ENCODE assay signal across 27 cellular contexts in the genomic region with DNA sequence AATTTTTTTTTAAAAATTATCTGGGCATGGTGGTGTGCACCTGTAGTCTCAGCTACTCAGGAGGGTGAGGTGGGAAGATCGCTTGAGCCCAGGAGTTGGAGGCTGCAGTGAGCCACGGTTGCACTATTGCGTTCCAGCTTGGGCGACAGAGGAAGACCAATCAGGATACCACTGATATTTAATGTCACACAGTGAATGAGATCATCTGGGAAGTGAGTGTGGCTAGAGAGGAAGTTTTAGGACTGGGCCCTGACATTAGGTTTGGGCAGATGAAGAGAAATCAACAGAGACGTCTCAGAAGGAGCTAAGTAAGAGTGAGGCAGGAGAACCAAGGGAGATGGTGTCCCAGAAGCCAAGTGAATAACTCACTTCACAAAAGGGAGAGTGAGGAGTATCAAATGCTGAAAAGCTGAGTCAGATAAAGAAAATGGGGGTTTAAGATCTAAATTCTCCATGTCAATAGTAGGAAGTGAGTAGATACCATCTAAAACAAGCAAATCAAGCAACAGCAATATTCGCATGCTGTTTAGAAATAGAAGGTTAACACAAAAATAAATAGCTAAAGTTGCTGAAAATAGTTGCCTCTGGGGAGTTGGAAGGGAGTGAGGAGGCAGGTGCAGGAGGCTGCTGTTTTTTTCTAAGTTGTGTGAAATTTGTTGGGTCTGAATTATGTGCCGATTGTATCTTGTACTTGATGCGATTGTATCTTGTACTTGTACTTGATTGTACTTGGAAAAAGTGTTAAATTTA. TPM values are rescaled to one million over a fixed set of nuclear protein-coding genes. Genes with fewer than 3 reads are reported as not detected.
DNase-seq lines count a peak whose midpoint lies in the region; ATAC-seq and TF ChIP-seq lines count a peak whose summit lies in the region.
"Had no signal": no experiment of that assay in that cellular context is flagged by ENCODE, and none has a peak within 500 bp of the region (broad histone marks: within the 10 kb centered on the region; RNA-seq: fewer than 3 reads in every experiment).

No MANE protein-coding gene starts in this region.

- no peak for TF ChIP-seq POLR2A in heart left ventricle (IDR thresholded peaks at IDR 0.05)

- H3K9me3 Mint-ChIP-seq in endothelial cell (ENCODE audit: unreplicated experiment) = no peaks in the 10 kb centered on the region
- H3K9me3 Mint-ChIP-seq: CD8-positive, alpha-beta T cell had no signal

- H3K27ac Mint-ChIP-seq in endothelial cell (ENCODE audit: unreplicated experiment) = peak overlapping the region; percentile 55
- H3K27ac Mint-ChIP-seq: CD8-positive, alpha-beta T cell had no signal

- intact Hi-C loops in heart left ventricle (cut with DNase I) = no loop called here
- intact Hi-C loops in upper lobe of right lung (cut with DNase I) = no loop called here

- no peaks in the 10 kb centered on the region for H3K9me3 ChIP-seq in heart left ventricle
- H3K9me3 ChIP-seq in right atrium auricular region = no peaks in the 10 kb centered on the region
- no peaks in the 10 kb centered on the region for H3K9me3 ChIP-seq in upper lobe of right lung
- H3K9me3 ChIP-seq: adrenal gland, gastrocnemius medialis, Peyer's patch, prostate gland had no signal

- peaks cover 9% of the 10 kb centered on the region for H3K36me3 Mint-ChIP-seq in endothelial cell (ENCODE audit: low read depth, unreplicated experiment)
- H3K36me3 Mint-ChIP-seq: CD8-positive, alpha-beta T cell had no signal

- H3K27ac ChIP-seq in heart left ventricle (peak overlapping the region in 1 of 12 donors; percentile 56), right atrium auricular region (no peak overlapping the region), upper lobe of right lung (no peak overlapping the region)
- H3K27ac ChIP-seq: HL-60, Peyer's patch, prostate gland had no signal

- H3K4me1 Mint-ChIP-seq in endothelial cell (ENCODE audit: unreplicated experiment) = peaks cover 32% of the 10 kb centered on the region

- H3K4me1 ChIP-seq in heart left ventricle (peaks cover 0 to 64% (median under 1%) of the 10 kb centered on the region in 12 donors), right atrium auricular region (no peaks in the 10 kb centered on the region), upper lobe of right lung (no peaks in the 10 kb centered on the region)
- H3K4me1 ChIP-seq: Peyer's patch, prostate gland had no signal

- H3K4me3 ChIP-seq in heart left ventricle = no peak overlapping the region
- H3K4me3 ChIP-seq in right atrium auricular region = no peak overlapping the region
- no peak overlapping the region for H3K4me3 ChIP-seq in upper lobe of right lung
- H3K4me3 ChIP-seq: adrenal gland, gastrocnemius medialis, Peyer's patch, prostate gland had no signal

- WGBS in heart left ventricle, 4 donors = 67 to 78% (median 75%) methylated on average over 8 of the region's 8 CpGs

- no peak for TF ChIP-seq CTCF in heart left ventricle (IDR thresholded peaks at IDR 0.05)
- no peak for TF ChIP-seq CTCF in right atrium auricular region (IDR thresholded peaks at IDR 0.05)
- no peak for TF ChIP-seq CTCF in endothelial cell (IDR thresholded peaks at IDR 0.05; ENCODE audit: unreplicated experiment)
- TF ChIP-seq CTCF in upper lobe of right lung (IDR thresholded peaks at IDR 0.05) = no peak

- no peak overlapping the region for H3K4me3 Mint-ChIP-seq in endothelial cell (ENCODE audit: unreplicated experiment)
- H3K4me3 Mint-ChIP-seq: CD8-positive, alpha-beta T cell had no signal

- peaks cover 2% of the 10 kb centered on the region for H3K27me3 Mint-ChIP-seq in endothelial cell (ENCODE audit: unreplicated experiment)

- peak in 3 of 4 donors; percentile 29 to 49 (median 36) for ATAC-seq in heart left ventricle
- peak; percentile 69 for ATAC-seq in upper lobe of right lung
- ATAC-seq in HG02678 (IDR thresholded peaks at IDR 0.05; ENCODE audit: unreplicated experiment) = no peak
- ATAC-seq: CD8-positive, alpha-beta T cell; gastrocnemius medialis had no signal

- DNase-seq in heart left ventricle = no peak
- no peak for DNase-seq in right atrium auricular region (ENCODE audit: low spot score)
- DNase-seq in MV-4-11 (lab: John Stamatoyannopoulos, UW) = peak; percentile 34
- DNase-seq in endothelial cell (ENCODE audit: low spot score) = no peak
- DNase-seq in upper lobe of right lung = no peak
- no peak for DNase-seq in KG1 (lab: John Stamatoyannopoulos, UW)
- DNase-seq in NCI-H446 (lab: John Stamatoyannopoulos, UW) = no peak
- DNase-seq: activated CD4-positive, alpha-beta T cell treated with anti-CD3 and anti-CD28 coated beads, Interleukin-2, amount 50 U/mL, for 48 hours; activated CD4-positive, CD25-positive, alpha-beta regulatory T cell treated with anti-CD3 and anti-CD28 coated beads, Interleukin-2, amount 50 U/mL, for 72 hours; activated naive CD4-positive, alpha-beta T cell; adrenal gland; CD8-positive, alpha-beta T cell; gastrocnemius medialis; hippocampal formation; left cardiac atrium; NCI-H1048; NCI-H2107; NCI-H748 treated with DMSO at 0.1 percent for 48 hours; nucleus accumbens; Peyer's patch; SHP77 treated with DMSO at 0.1 percent for 48 hours; stimulated activated CD4-positive, alpha-beta T cell treated with anti-CD3 and anti-CD28 coated beads, Interleukin-4, amount 100 ng/mL, for 24 hours; trophoblast cell had no signal

- H3K36me3 ChIP-seq in heart left ventricle (no peaks in the 10 kb centered on the region), right atrium auricular region (no peaks in the 10 kb centered on the region), upper lobe of right lung (no peaks in the 10 kb centered on the region)
- H3K36me3 ChIP-seq: adrenal gland, gastrocnemius medialis, Peyer's patch, prostate gland had no signal

- H3K27me3 ChIP-seq in heart left ventricle = no peaks in the 10 kb centered on the region
- H3K27me3 ChIP-seq in right atrium auricular region = no peaks in the 10 kb centered on the region
- H3K27me3 ChIP-seq in upper lobe of right lung = no peaks in the 10 kb centered on the region
- H3K27me3 ChIP-seq: adrenal gland, gastrocnemius medialis, Peyer's patch had no signal

RNA-seq across cellular contexts. Expression of a gene that starts 11.5 kb away (rescaled TPM):
- total RNA-seq in heart left ventricle = 10 to 100 TPM in 2 of 9 donors, 1 to 10 TPM in 6, under 1 TPM in 1; 0.69 to 30.5 (median 3.4) TPM
- polyA plus RNA-seq in heart left ventricle = 1 to 10 TPM; 1.8 to 2.5 TPM
- 1 to 10 TPM; 2.6 to 6.2 TPM for total RNA-seq in right atrium auricular region
- total RNA-seq in endothelial cell (ENCODE audit: unreplicated experiment) = 4.2 TPM
- total RNA-seq in upper lobe of right lung = 36.9 TPM
- total RNA-seq: A172 had no signal

RNA-seq across cellular contexts. Expression of a gene that starts 26.9 kb away (rescaled TPM):
- total RNA-seq in heart left ventricle = 10 to 100 TPM in 4 of 9 donors, 1 to 10 TPM in 5; 6.2 to 15.1 (median 10.0) TPM
- polyA plus RNA-seq in heart left ventricle = 10 to 100 TPM in 1 of 2 donors, 1 to 10 TPM in 1; 8.7 to 24.2 TPM
- 1 to 10 TPM; 9.3 to 9.8 TPM for total RNA-seq in right atrium auricular region
- 40.1 TPM for total RNA-seq in endothelial cell (ENCODE audit: unreplicated experiment)
- total RNA-seq in upper lobe of right lung = 38.1 TPM

RNA-seq across cellular contexts. Expression of a gene that starts 43.7 kb away (rescaled TPM):
- total RNA-seq in heart left ventricle (1 to 10 TPM; 2.8 to 6.2 (median 3.7) TPM), right atrium auricular region (1 to 10 TPM; 2.1 to 8.5 TPM), endothelial cell (ENCODE audit: unreplicated experiment) (2.2 TPM), upper lobe of right lung (4.8 TPM)
- polyA plus RNA-seq in heart left ventricle = 1 to 10 TPM; 5.1 to 6.4 TPM

RNA-seq across cellular contexts. Expression of a gene that starts 44.8 kb away (rescaled TPM):
- 10 to 100 TPM; 15.8 to 30.3 (median 21.5) TPM for total RNA-seq in heart left ventricle
- 10 to 100 TPM; 14.6 to 24.5 TPM for polyA plus RNA-seq in heart left ventricle
- total RNA-seq in right atrium auricular region = 10 to 100 TPM; 12.6 to 21.9 TPM
- 30.5 TPM for total RNA-seq in endothelial cell (ENCODE audit: unreplicated experiment)
- total RNA-seq in upper lobe of right lung = 36.3 TPM

RNA-seq across cellular contexts. Expression of a gene that starts 51.5 kb away (rescaled TPM):
- total RNA-seq in heart left ventricle (10 to 100 TPM in 8 of 9 donors, 1 to 10 TPM in 1; 9.6 to 26.8 (median 12.4) TPM), right atrium auricular region (10 to 100 TPM; 18.7 to 20.2 TPM), endothelial cell (ENCODE audit: unreplicated experiment) (27.3 TPM), upper lobe of right lung (24.7 TPM)
- polyA plus RNA-seq in heart left ventricle = 10 to 100 TPM; 17.7 to 28.4 TPM
